Comparison of ENCODE assay signal across 1 cellular context in the genomic region with DNA sequence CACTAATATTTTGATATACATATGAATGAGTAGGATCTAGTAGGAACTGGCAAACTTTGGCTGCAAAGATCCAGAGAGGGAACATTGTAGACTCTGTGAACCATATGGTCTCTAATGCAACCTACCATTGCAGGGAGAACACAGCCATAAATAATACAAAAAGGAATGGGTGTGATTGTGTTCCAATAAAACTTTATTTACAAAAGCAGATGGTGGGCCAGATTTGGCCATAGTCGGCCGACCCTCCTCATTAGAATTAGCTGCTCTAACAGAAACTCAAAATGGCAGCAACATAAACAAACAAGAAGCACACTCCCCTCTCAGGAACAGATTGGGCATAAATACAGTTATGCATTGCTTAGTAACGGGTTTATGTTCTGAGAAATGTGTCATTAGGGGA.
TF ChIP-seq lines count a peak whose summit lies in the region.

No MANE protein-coding gene starts in this region.

TF ChIP-seq in K562, 482 proteins besides CTCF, POLR2A, EP300 and RAD21:
- TF ChIP-seq, protein P1, sequence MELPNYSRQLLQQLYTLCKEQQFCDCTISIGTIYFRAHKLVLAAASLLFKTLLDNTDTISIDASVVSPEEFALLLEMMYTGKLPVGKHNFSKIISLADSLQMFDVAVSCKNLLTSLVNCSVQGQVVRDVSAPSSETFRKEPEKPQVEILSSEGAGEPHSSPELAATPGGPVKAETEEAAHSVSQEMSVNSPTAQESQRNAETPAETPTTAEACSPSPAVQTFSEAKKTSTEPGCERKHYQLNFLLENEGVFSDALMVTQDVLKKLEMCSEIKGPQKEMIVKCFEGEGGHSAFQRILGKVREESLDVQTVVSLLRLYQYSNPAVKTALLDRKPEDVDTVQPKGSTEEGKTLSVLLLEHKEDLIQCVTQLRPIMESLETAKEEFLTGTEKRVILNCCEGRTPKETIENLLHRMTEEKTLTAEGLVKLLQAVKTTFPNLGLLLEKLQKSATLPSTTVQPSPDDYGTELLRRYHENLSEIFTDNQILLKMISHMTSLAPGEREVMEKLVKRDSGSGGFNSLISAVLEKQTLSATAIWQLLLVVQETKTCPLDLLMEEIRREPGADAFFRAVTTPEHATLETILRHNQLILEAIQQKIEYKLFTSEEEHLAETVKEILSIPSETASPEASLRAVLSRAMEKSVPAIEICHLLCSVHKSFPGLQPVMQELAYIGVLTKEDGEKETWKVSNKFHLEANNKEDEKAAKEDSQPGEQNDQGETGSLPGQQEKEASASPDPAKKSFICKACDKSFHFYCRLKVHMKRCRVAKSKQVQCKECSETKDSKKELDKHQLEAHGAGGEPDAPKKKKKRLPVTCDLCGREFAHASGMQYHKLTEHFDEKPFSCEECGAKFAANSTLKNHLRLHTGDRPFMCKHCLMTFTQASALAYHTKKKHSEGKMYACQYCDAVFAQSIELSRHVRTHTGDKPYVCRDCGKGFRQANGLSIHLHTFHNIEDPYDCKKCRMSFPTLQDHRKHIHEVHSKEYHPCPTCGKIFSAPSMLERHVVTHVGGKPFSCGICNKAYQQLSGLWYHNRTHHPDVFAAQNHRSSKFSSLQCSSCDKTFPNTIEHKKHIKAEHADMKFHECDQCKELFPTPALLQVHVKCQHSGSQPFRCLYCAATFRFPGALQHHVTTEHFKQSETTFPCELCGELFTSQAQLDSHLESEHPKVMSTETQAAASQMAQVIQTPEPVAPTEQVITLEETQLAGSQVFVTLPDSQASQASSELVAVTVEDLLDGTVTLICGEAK (IDR thresholded peaks at IDR 0.05): peak; percentile 72
- TF ChIP-seq, protein P1 (CRISPR knock-in tag; IDR thresholded peaks at IDR 0.05): no peak
- TF ChIP-seq ZC3H8 (IDR thresholded peaks at IDR 0.05): no peak
- TF ChIP-seq, protein P2, sequence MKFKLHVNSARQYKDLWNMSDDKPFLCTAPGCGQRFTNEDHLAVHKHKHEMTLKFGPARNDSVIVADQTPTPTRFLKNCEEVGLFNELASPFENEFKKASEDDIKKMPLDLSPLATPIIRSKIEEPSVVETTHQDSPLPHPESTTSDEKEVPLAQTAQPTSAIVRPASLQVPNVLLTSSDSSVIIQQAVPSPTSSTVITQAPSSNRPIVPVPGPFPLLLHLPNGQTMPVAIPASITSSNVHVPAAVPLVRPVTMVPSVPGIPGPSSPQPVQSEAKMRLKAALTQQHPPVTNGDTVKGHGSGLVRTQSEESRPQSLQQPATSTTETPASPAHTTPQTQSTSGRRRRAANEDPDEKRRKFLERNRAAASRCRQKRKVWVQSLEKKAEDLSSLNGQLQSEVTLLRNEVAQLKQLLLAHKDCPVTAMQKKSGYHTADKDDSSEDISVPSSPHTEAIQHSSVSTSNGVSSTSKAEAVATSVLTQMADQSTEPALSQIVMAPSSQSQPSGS (CRISPR knock-in tag; IDR thresholded peaks at IDR 0.05): no peak
- TF ChIP-seq ZNF695 (CRISPR knock-in tag; IDR thresholded peaks at IDR 0.05): no peak
- no peak for TF ChIP-seq ZNF785 (CRISPR knock-in tag; IDR thresholded peaks at IDR 0.05)
- TF ChIP-seq, protein P3, sequence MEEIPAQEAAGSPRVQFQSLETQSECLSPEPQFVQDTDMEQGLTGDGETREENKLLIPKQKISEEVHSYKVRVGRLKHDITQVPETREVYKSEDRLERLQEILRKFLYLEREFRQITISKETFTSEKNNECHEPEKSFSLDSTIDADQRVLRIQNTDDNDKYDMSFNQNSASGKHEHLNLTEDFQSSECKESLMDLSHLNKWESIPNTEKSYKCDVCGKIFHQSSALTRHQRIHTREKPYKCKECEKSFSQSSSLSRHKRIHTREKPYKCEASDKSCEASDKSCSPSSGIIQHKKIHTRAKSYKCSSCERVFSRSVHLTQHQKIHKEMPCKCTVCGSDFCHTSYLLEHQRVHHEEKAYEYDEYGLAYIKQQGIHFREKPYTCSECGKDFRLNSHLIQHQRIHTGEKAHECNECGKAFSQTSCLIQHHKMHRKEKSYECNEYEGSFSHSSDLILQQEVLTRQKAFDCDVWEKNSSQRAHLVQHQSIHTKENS (CRISPR knock-in tag; IDR thresholded peaks at IDR 0.05): no peak
